In genomic region chr6:46274502-46274901, GRCh38 we compare ENCODE assay signal across 26 cellular contexts.
DNase-seq lines count a peak whose midpoint lies in the region; ATAC-seq, FAIRE-seq and TF ChIP-seq lines count a peak whose summit lies in the region.
"Had no signal": no experiment of that assay in that cellular context is flagged by ENCODE, and none has a peak within 500 bp of the region (broad histone marks: within the 10 kb centered on the region; RNA-seq: fewer than 3 reads in every experiment).

No MANE protein-coding gene starts in this region.

- no peak for TF ChIP-seq POLR2A in esophagus muscularis mucosa (IDR thresholded peaks at IDR 0.05; ENCODE audit: low read depth)

- H3K4me1 ChIP-seq in esophagus muscularis mucosa = peaks cover 0 to 9% (median 6%) of the 10 kb centered on the region in 4 donors
- peaks cover 14 to 18% (median 15%) of the 10 kb centered on the region in 3 donors for H3K4me1 ChIP-seq in pancreas
- H3K4me1 ChIP-seq: BE2C, BLaER1 had no signal

- TF ChIP-seq CTCF in esophagus muscularis mucosa (IDR thresholded peaks at IDR 0.05) (no peak), pancreas (IDR thresholded peaks at IDR 0.05) (no peak)

- H3K27ac ChIP-seq in esophagus muscularis mucosa (replicated peaks in 1 of 4) = no peak overlapping the region
- peak overlapping the region in 2 of 4 donors; percentile 17 to 35 for H3K27ac ChIP-seq in pancreas
- peak overlapping the region; percentile 3 for H3K27ac ChIP-seq in substantia nigra (ENCODE audit: low read depth, low read length, poor library complexity, severe bottlenecking)
- H3K27ac ChIP-seq: BLaER1 had no signal

- ATAC-seq in pancreas = peak in 3 of 4 donors; percentile 45 to 62 (median 49)
- ATAC-seq: GM12878 had no signal

- intact Hi-C loops in esophagus muscularis mucosa (cut with DNase I) (no loop called here), pancreas (cut with DNase I) (no loop called here)

- TF ChIP-seq EP300 in esophagus muscularis mucosa (IDR thresholded peaks at IDR 0.05) = no peak

- DNase-seq in esophagus muscularis mucosa (ENCODE audit: extremely low spot score) = peak; percentile 53
- DNase-seq in pancreas = no peak
- no peak for DNase-seq in substantia nigra (lab: John Stamatoyannopoulos, UW)
- DNase-seq in activated CD8-positive, alpha-beta memory T cell treated with anti-CD3 and anti-CD28 coated beads for 24 hours = no peak
- DNase-seq in stimulated activated CD4-positive, alpha-beta T cell treated with anti-CD3 and anti-CD28 coated beads, Interleukin-2, amount 100 ng/mL, for 48 hours = no peak
- DNase-seq in effector CD4-positive, alpha-beta T cell = no peak
- DNase-seq: 8988T; ACHN; BE2C; C1 segment of cervical spinal cord; CD4-positive, alpha-beta memory T cell; CD4-positive, CD25-positive, alpha-beta regulatory T cell; CD8-positive, alpha-beta memory T cell; COR-L47; DMS 273 treated with DMSO at 0.1 percent for 48 hours; DMS153; DMS53; DMS79; DND-41; EL; GDM1 had no signal

- no peaks in the 10 kb centered on the region for H3K36me3 ChIP-seq in esophagus muscularis mucosa
- H3K36me3 ChIP-seq in pancreas = no peaks in the 10 kb centered on the region
- H3K36me3 ChIP-seq: BE2C, BLaER1 had no signal

- 94% methylated on average over 2 of the region's 2 CpGs for WGBS in esophagus muscularis mucosa
- WGBS in pancreas, 2 donors = 42 to 69% methylated on average over 2 of the region's 2 CpGs

- FAIRE-seq in pancreas (lab: Jason Lieb, UNC) = no peak
- FAIRE-seq: A204.1, GM12878, GM12892, GM18507 had no signal

- H3K9me3 ChIP-seq in esophagus muscularis mucosa (no peaks in the 10 kb centered on the region), pancreas (no peaks in the 10 kb centered on the region)
- H3K9me3 ChIP-seq: BE2C, BLaER1 had no signal

- no peaks in the 10 kb centered on the region for H3K27me3 ChIP-seq in esophagus muscularis mucosa
- no peaks in the 10 kb centered on the region for H3K27me3 ChIP-seq in pancreas
- H3K27me3 ChIP-seq: BE2C, BLaER1 had no signal

- H3K4me3 ChIP-seq in esophagus muscularis mucosa (no peak overlapping the region), pancreas (no peak overlapping the region)
- H3K4me3 ChIP-seq: BLaER1, GM12878 had no signal
